26 cellular contexts compared by ENCODE assay signal in the genomic region with DNA sequence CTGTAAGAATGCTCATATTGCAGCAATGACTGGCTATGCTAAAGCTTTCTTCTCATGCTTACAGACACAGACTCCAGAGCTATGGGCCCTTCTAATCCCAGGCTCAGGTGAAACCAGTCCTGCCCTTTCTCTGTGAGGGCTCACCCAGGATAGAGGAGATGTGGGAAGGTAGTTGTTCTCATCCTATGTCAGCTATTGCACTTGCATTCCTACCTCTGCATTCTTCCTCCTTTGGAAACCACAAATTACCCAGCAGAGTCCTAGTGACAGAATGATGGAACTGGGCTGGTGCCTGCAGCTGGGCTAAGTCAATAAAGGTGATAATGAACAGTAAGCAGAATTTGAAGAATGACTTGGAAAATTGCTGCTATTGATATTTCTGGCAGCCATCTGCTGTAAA.
DNase-seq lines count a peak whose midpoint lies in the region; ATAC-seq, FAIRE-seq and TF ChIP-seq lines count a peak whose summit lies in the region.
"Had no signal": no experiment of that assay in that cellular context is flagged by ENCODE, and none has a peak within 500 bp of the region (broad histone marks: within the 10 kb centered on the region; RNA-seq: fewer than 3 reads in every experiment).

No MANE protein-coding gene starts in this region.

- peaks cover 1% of the 10 kb centered on the region for H3K9me3 Mint-ChIP-seq in astrocyte (ENCODE audit: unreplicated experiment)
- H3K9me3 Mint-ChIP-seq: type B pancreatic cell had no signal

- H3K4me1 Mint-ChIP-seq in astrocyte (ENCODE audit: low read depth, unreplicated experiment) = peaks cover 2% of the 10 kb centered on the region

- H3K4me3 ChIP-seq in astrocyte (ENCODE audit: insufficient read depth, low read depth, low read length) = no peak overlapping the region
- H3K4me3 ChIP-seq: body of pancreas, esophagus muscularis mucosa, GM23248, left lung, PC-9, right atrium auricular region had no signal

- no peak overlapping the region for H3K4me3 Mint-ChIP-seq in astrocyte (ENCODE audit: unreplicated experiment)
- H3K4me3 Mint-ChIP-seq: activated CD4-positive, alpha-beta memory T cell treated with anti-CD3 and anti-CD28 coated beads for 36 hours; T-helper 2 cell treated with Interferon-gamma antibody and Interleukin-4, amounts not matched to agents 5 μg/mL and 100 μg/mL, for 36 hours; type B pancreatic cell had no signal

- H2AFZ ChIP-seq in astrocyte (ENCODE audit: low read depth, low read length) = no peak overlapping the region
- H2AFZ ChIP-seq: GM23248 had no signal

- H3K79me2 ChIP-seq in astrocyte (ENCODE audit: insufficient read depth, low read length) = no peaks in the 10 kb centered on the region

- H3K36me3 Mint-ChIP-seq in astrocyte (ENCODE audit: low read depth, unreplicated experiment) = no peaks in the 10 kb centered on the region
- H3K36me3 Mint-ChIP-seq: activated CD4-positive, alpha-beta memory T cell treated with anti-CD3 and anti-CD28 coated beads for 36 hours; type B pancreatic cell had no signal

- no peaks in the 10 kb centered on the region for H4K20me1 ChIP-seq in astrocyte (ENCODE audit: insufficient read depth, low read length)

- FAIRE-seq in astrocyte (lab: Jason Lieb, UNC) = no peak
- FAIRE-seq: islet of Langerhans, small intestine had no signal

- H3K27me3 ChIP-seq in astrocyte (ENCODE audit: insufficient read depth, low read length) = no peaks in the 10 kb centered on the region
- H3K27me3 ChIP-seq: body of pancreas, esophagus muscularis mucosa, left lung, right atrium auricular region had no signal

- no peaks in the 10 kb centered on the region for H3K4me1 ChIP-seq in astrocyte (ENCODE audit: insufficient read depth, low read length)
- H3K4me1 ChIP-seq: esophagus muscularis mucosa, left lung, right atrium auricular region had no signal

- no peak for ATAC-seq in GM19328 (IDR thresholded peaks at IDR 0.05; ENCODE audit: unreplicated experiment)
- ATAC-seq: body of pancreas, left lung had no signal

- H3K36me3 ChIP-seq in astrocyte (ENCODE audit: insufficient read depth, low read length) = no peaks in the 10 kb centered on the region
- H3K36me3 ChIP-seq: esophagus muscularis mucosa, left lung, right atrium auricular region had no signal

- H3K27me3 Mint-ChIP-seq in astrocyte (ENCODE audit: low read depth, unreplicated experiment) = no peaks in the 10 kb centered on the region
- H3K27me3 Mint-ChIP-seq: activated CD4-positive, alpha-beta memory T cell treated with anti-CD3 and anti-CD28 coated beads for 36 hours; type B pancreatic cell had no signal

- no peak overlapping the region for H3K27ac ChIP-seq in astrocyte (ENCODE audit: low read depth, low read length)
- H3K27ac ChIP-seq: body of pancreas, esophagus muscularis mucosa, GM23248, left lung, PC-9, right atrium auricular region had no signal

- TF ChIP-seq POLR2A in erythroblast (IDR thresholded peaks at IDR 0.05; ENCODE audit: low read length) = no peak

- no peak for TF ChIP-seq CTCF in astrocyte (IDR thresholded peaks at IDR 0.05; ENCODE audit: insufficient read depth, low read depth, low read length)

- H3K9me3 ChIP-seq in astrocyte (ENCODE audit: insufficient read depth, low read depth, low read length) = no peaks in the 10 kb centered on the region
- H3K9me3 ChIP-seq: body of pancreas, left lung had no signal

- H3K9ac ChIP-seq in astrocyte (ENCODE audit: low read length) = no peak overlapping the region
- H3K9ac ChIP-seq: GM23248 had no signal

- no peak overlapping the region for H3K4me2 ChIP-seq in astrocyte (ENCODE audit: low read length)
- H3K4me2 ChIP-seq: PC-9 had no signal

- no peak overlapping the region for H3K27ac Mint-ChIP-seq in astrocyte (ENCODE audit: unreplicated experiment)
- H3K27ac Mint-ChIP-seq: activated CD4-positive, alpha-beta memory T cell treated with anti-CD3 and anti-CD28 coated beads for 36 hours; T-helper 2 cell treated with Interferon-gamma antibody and Interleukin-4, amounts not matched to agents 5 μg/mL and 100 μg/mL, for 36 hours; type B pancreatic cell had no signal

- DNase-seq in M059J (ENCODE audit: low read depth) = peak; percentile 16
- DNase-seq in NCI-H187 (lab: John Stamatoyannopoulos, UW) = peak; percentile 7 to 65
- DNase-seq in NCI-H510A (lab: John Stamatoyannopoulos, UW) = peak; percentile 26
- peak; percentile 16 for DNase-seq in astrocyte (ENCODE audit: low read depth)
- DNase-seq in erythroblast (lab: John Stamatoyannopoulos, UW) = no peak
- no peak for DNase-seq in DMS 273 (lab: John Stamatoyannopoulos, UW; ENCODE audit: unreplicated experiment)
- DNase-seq: activated CD4-positive, alpha-beta memory T cell treated with anti-CD3 and anti-CD28 coated beads for 36 hours; activated CD4-positive, alpha-beta T cell treated with anti-CD3 and anti-CD28 coated beads for 1 hour; activated naive CD4-positive, alpha-beta T cell treated with Interleukin-2 at 50 U/mL for 16 hours; body of pancreas; cerebellar nuclear complex; dermis blood vessel endothelial cell; foreskin fibroblast; GM23248; IMR-90; left lung; NCI-H226; PC-9; small intestine; stimulated activated naive CD4-positive, alpha-beta T cell had no signal

Comparison
In these comparisons a context has a peak if more than half of its experiments do, and no peak if none do; other contexts are left out.
1. DNase-seq: peak in M059J (single experiment), NCI-H187 (2 of 2), NCI-H510A (single experiment) and astrocyte (single experiment); none in erythroblast (0 of 2) and DMS 273 (single experiment).